Comparison of ENCODE assay signal across 18 cellular contexts in genomic region chr12:64058541-64059321, GRCh38.
"Had no signal": no experiment of that assay in that cellular context is flagged by ENCODE, and none has a peak within 500 bp of the region (broad histone marks: within the 10 kb centered on the region; RNA-seq: fewer than 3 reads in every experiment).

No MANE protein-coding gene starts in this region.

- H3K36me3 ChIP-seq: esophagus squamous epithelium had no signal

- H3K36me3 Mint-ChIP-seq: activated naive CD4-positive, alpha-beta T cell treated with anti-CD3 and anti-CD28 coated beads, Interleukin-2, amount 50 U/mL, for 24 hours; natural killer cell had no signal

- H3K9me3 ChIP-seq: esophagus squamous epithelium, tibial artery had no signal

- H3K4me3 ChIP-seq: esophagus squamous epithelium, tibial artery had no signal

- H3K4me1 Mint-ChIP-seq: activated CD4-positive, alpha-beta T cell treated with anti-CD3 and anti-CD28 coated beads, Interleukin-2, amount 10 ng/mL, durations not matched to agents 7 days and 5 days; activated naive CD4-positive, alpha-beta T cell treated with anti-CD3 and anti-CD28 coated beads, Interleukin-2, amount 50 U/mL, for 24 hours; natural killer cell had no signal

- ATAC-seq: activated CD4-positive, CD25-positive, alpha-beta regulatory T cell treated with anti-CD3 and anti-CD28 coated beads, Interleukin-2, amount 50 U/mL, for 24 hours; activated CD8-positive, alpha-beta T cell treated with anti-CD3 and anti-CD28 coated beads, Interleukin-2, amount 10 ng/mL, durations not matched to agents 7 days and 5 days; activated T-cell treated with anti-CD3 and anti-CD28 coated beads, Interleukin-2, amount 50 U/mL, for 72 hours; effector memory CD8-positive, alpha-beta T cell; natural killer cell had no signal

- H3K27ac Mint-ChIP-seq: activated CD4-positive, alpha-beta T cell treated with anti-CD3 and anti-CD28 coated beads, Interleukin-2, amount 10 ng/mL, durations not matched to agents 7 days and 5 days; activated CD8-positive, alpha-beta T cell treated with anti-CD3 and anti-CD28 coated beads, Interleukin-2, amount 10 ng/mL, durations not matched to agents 7 days and 5 days; activated naive CD4-positive, alpha-beta T cell treated with anti-CD3 and anti-CD28 coated beads, Interleukin-2, amount 50 U/mL, for 24 hours; activated T-cell treated with anti-CD3 and anti-CD28 coated beads, Interleukin-2, amount 50 U/mL, for 72 hours; effector memory CD8-positive, alpha-beta T cell; natural killer cell; T-helper 1 cell treated with Interleukin-12 subunit alpha and Interleukin-12 subunit beta and Interleukin-4 antibody, amounts not matched to agents 30 μg/mL and 1 μg/mL, for 36 hours had no signal

- H3K27me3 ChIP-seq: esophagus squamous epithelium, tibial artery had no signal

- H3K4me1 ChIP-seq: esophagus squamous epithelium, tibial artery had no signal

- H3K4me3 Mint-ChIP-seq: activated CD4-positive, alpha-beta T cell treated with anti-CD3 and anti-CD28 coated beads, Interleukin-2, amount 10 ng/mL, durations not matched to agents 7 days and 5 days; activated CD8-positive, alpha-beta T cell treated with anti-CD3 and anti-CD28 coated beads, Interleukin-2, amount 10 ng/mL, durations not matched to agents 7 days and 5 days; activated naive CD4-positive, alpha-beta T cell treated with anti-CD3 and anti-CD28 coated beads, Interleukin-2, amount 50 U/mL, for 24 hours; activated T-cell treated with anti-CD3 and anti-CD28 coated beads, Interleukin-2, amount 50 U/mL, for 72 hours; effector memory CD8-positive, alpha-beta T cell; natural killer cell; T-helper 1 cell treated with Interleukin-12 subunit alpha and Interleukin-12 subunit beta and Interleukin-4 antibody, amounts not matched to agents 30 μg/mL and 1 μg/mL, for 36 hours had no signal

- H3K27ac ChIP-seq: esophagus squamous epithelium, tibial artery had no signal

- H3K9me3 Mint-ChIP-seq: activated CD4-positive, alpha-beta T cell treated with anti-CD3 and anti-CD28 coated beads, Interleukin-2, amount 10 ng/mL, durations not matched to agents 7 days and 5 days; activated naive CD4-positive, alpha-beta T cell treated with anti-CD3 and anti-CD28 coated beads, Interleukin-2, amount 50 U/mL, for 24 hours; effector memory CD8-positive, alpha-beta T cell; T-helper 1 cell treated with Interleukin-12 subunit alpha and Interleukin-12 subunit beta and Interleukin-4 antibody, amounts not matched to agents 30 μg/mL and 1 μg/mL, for 36 hours had no signal

- DNase-seq: activated CD4-positive, alpha-beta T cell treated with anti-CD3 and anti-CD28 coated beads, Interleukin-2, amount 10 ng/mL, durations not matched to agents 7 days and 5 days; activated CD8-positive, alpha-beta memory T cell treated with anti-CD3 and anti-CD28 coated beads, Interleukin-2, amount 50 U/mL, for 4 hours; activated CD8-positive, alpha-beta T cell treated with anti-CD3 and anti-CD28 coated beads, Interleukin-2, amount 10 ng/mL, durations not matched to agents 7 days and 5 days; activated effector memory CD4-positive, alpha-beta T cell treated with anti-CD3 and anti-CD28 coated beads, Interleukin-2, amount 50 U/mL, for 16 hours; activated T-cell treated with anti-CD3 and anti-CD28 coated beads, Interleukin-2, amount 50 U/mL, for 72 hours; dermis blood vessel endothelial cell; effector memory CD8-positive, alpha-beta T cell; esophagus squamous epithelium; natural killer cell; posterior cingulate gyrus; stimulated activated CD4-positive, alpha-beta T cell treated with anti-CD3 and anti-CD28 coated beads, Interleukin-12 subunit alpha, Interleukin-12 subunit beta, amount 100 ng/mL, for 4 hours; stimulated activated CD4-positive, alpha-beta T cell treated with anti-CD3 and anti-CD28 coated beads, Interleukin-1b, Interleukin-23, amount 100 ng/mL, for 48 hours; stimulated activated CD8-positive, alpha-beta memory T cell treated with anti-CD3 and anti-CD28 coated beads, Interleukin-4, amount 100 ng/mL, for 48 hours; stimulated activated naive CD4-positive, alpha-beta T cell; tibial artery had no signal
